Comparison of ENCODE assay signal across 15 cellular contexts in the genomic region with DNA sequence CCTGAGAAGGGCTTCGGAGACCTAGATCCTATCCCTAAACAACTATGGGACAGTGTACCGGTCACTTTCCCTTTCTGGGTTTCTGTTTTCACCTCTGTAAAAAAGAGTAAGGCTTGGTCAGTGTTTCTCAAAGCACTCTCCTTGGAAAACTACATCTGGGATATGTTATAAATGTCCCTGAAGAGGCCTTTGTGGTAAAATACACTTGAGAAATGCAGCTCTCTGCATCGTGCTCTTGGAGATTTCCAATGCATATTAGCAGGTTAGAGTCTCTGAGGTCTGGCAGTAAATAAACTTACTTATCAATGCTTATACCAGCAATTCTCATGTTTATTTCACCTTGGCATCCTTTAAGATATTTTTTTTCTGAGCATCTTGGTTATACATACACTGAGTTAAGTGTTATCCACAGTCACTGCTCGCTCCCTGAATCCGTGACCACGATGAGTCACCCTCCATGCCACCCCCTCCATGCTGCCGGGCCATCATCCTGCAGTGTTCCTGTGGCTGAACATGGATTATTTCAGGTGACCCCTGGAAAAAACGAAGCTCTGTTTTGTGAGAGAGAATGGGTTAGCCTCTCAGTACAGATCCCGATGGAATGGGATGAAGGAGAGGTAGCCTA. TPM values are rescaled to one million over a fixed set of nuclear protein-coding genes. Genes with fewer than 3 reads are reported as not detected.
DNase-seq lines count a peak whose midpoint lies in the region; ATAC-seq and TF ChIP-seq lines count a peak whose summit lies in the region.
"Had no signal": no experiment of that assay in that cellular context is flagged by ENCODE, and none has a peak within 500 bp of the region (broad histone marks: within the 10 kb centered on the region; RNA-seq: fewer than 3 reads in every experiment).

No MANE protein-coding gene starts in this region.

- H3F3A ChIP-seq in MM.1S (ENCODE audit: insufficient read depth, low read length): no peaks in the 10 kb centered on the region

- DNase-seq in activated CD8-positive, alpha-beta memory T cell treated with anti-CD3 and anti-CD28 coated beads for 24 hours: peak; percentile 28
- no peak for DNase-seq in activated CD8-positive, alpha-beta memory T cell treated with anti-CD3 and anti-CD28 coated beads, Interleukin-2, amount 50 U/mL, for 4 hours
- peak; percentile 34 for DNase-seq in fibroblast of gingiva (ENCODE audit: low read depth)
- DNase-seq in stromal cell of bone marrow (ENCODE audit: low read depth): peak; percentile 22
- DNase-seq in MM.1S: no peak
- no peak for DNase-seq in epidermal melanocyte (ENCODE audit: insufficient read length, low spot score)
- DNase-seq in type B pancreatic cell (ENCODE audit: extremely low spot score, unreplicated experiment): no peak
- DNase-seq: activated T-cell treated with anti-CD3 and anti-CD28 coated beads, Interleukin-2, amount 50 U/mL, for 48 hours; NCI-H226; nephron progenitor cell; SHP77; upper lobe of right lung had no signal

- H2AFZ ChIP-seq in MM.1S (ENCODE audit: low read length): no peak overlapping the region

- TF ChIP-seq CTCF in MM.1S (IDR thresholded peaks at IDR 0.05; ENCODE audit: low read length) (no peak), type B pancreatic cell (conservative IDR thresholded peaks at IDR 0.05) (no peak)

- no peak overlapping the region for H3K9ac ChIP-seq in MM.1S (ENCODE audit: low read length)

- H3K9me3 ChIP-seq in MM.1S (replicated peaks; ENCODE audit: insufficient read depth, low read length): no peaks in the 10 kb centered on the region
- H3K9me3 ChIP-seq: upper lobe of right lung had no signal

- no peaks in the 10 kb centered on the region for H3K9me2 ChIP-seq in MM.1S (replicated peaks; ENCODE audit: insufficient read depth, low read length)

- H3K4me1 Mint-ChIP-seq in type B pancreatic cell (ENCODE audit: unreplicated experiment): peaks cover 17% of the 10 kb centered on the region

- H3K27me3 Mint-ChIP-seq in type B pancreatic cell: peaks cover 24% of the 10 kb centered on the region

- no peaks in the 10 kb centered on the region for H3K36me3 ChIP-seq in MM.1S (replicated peaks; ENCODE audit: insufficient read depth, low read length)
- H3K36me3 ChIP-seq: upper lobe of right lung had no signal

- H3K4me3 Mint-ChIP-seq in type B pancreatic cell: no peak overlapping the region
- H3K4me3 Mint-ChIP-seq: brain, nephron progenitor cell had no signal

- H3K79me2 ChIP-seq in MM.1S (ENCODE audit: low read length): no peaks in the 10 kb centered on the region

- no peaks in the 10 kb centered on the region for H3K36me3 Mint-ChIP-seq in type B pancreatic cell
- H3K36me3 Mint-ChIP-seq: brain had no signal

- no peak overlapping the region for H3K4me3 ChIP-seq in MM.1S (ENCODE audit: low read length)
- H3K4me3 ChIP-seq: upper lobe of right lung had no signal

- no peaks in the 10 kb centered on the region for H3K27me3 ChIP-seq in MM.1S (replicated peaks; ENCODE audit: insufficient read depth, low read length)
- H3K27me3 ChIP-seq: upper lobe of right lung had no signal

- H3K4me2 ChIP-seq in MM.1S (ENCODE audit: low read depth, low read length): no peak overlapping the region

- H3K27ac Mint-ChIP-seq in type B pancreatic cell: no peak overlapping the region
- H3K27ac Mint-ChIP-seq: brain, nephron progenitor cell had no signal

- H3K27ac ChIP-seq in MM.1S (ENCODE audit: low read length): no peak overlapping the region
- H3K27ac ChIP-seq: upper lobe of right lung had no signal

- ATAC-seq in SK-N-SH treated with all-trans-retinoic acid at 6 μM for 48 hours: peak; percentile 88
- ATAC-seq: esophagus mucosa, upper lobe of right lung had no signal

- peaks cover 18% of the 10 kb centered on the region for H3K4me1 ChIP-seq in MM.1S (ENCODE audit: low read length)

- no peaks in the 10 kb centered on the region for H4K20me1 ChIP-seq in MM.1S (ENCODE audit: insufficient read depth, low read length)

- H3K9me3 Mint-ChIP-seq in type B pancreatic cell: peaks cover 5% of the 10 kb centered on the region

TF ChIP-seq in SK-N-SH treated with all-trans-retinoic acid at 6 μM for 48 hours, 23 proteins besides CTCF, POLR2A, EP300 and RAD21:
- no peak for TF ChIP-seq TOX (CRISPR knock-in tag; IDR thresholded peaks at IDR 0.05; ENCODE audit: borderline replicate concordance)
- TF ChIP-seq ZNF70 (CRISPR knock-in tag; IDR thresholded peaks at IDR 0.05): no peak
- TF ChIP-seq, protein P1, sequence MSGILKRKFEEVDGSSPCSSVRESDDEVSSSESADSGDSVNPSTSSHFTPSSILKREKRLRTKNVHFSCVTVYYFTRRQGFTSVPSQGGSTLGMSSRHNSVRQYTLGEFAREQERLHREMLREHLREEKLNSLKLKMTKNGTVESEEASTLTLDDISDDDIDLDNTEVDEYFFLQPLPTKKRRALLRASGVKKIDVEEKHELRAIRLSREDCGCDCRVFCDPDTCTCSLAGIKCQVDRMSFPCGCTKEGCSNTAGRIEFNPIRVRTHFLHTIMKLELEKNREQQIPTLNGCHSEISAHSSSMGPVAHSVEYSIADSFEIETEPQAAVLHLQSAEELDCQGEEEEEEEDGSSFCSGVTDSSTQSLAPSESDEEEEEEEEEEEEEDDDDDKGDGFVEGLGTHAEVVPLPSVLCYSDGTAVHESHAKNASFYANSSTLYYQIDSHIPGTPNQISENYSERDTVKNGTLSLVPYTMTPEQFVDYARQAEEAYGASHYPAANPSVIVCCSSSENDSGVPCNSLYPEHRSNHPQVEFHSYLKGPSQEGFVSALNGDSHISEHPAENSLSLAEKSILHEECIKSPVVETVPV (CRISPR knock-in tag; IDR thresholded peaks at IDR 0.05): no peak

RNA-seq across cellular contexts. Expression of a gene that starts 3.3 kb away (rescaled TPM):
- total RNA-seq in type B pancreatic cell (ENCODE audit: low replicate concordance): 4.2 and 5.8 TPM in 2 replicates

RNA-seq across cellular contexts. Expression of a gene that starts 48.0 kb away (rescaled TPM):
- 84.7 and 89.1 TPM in 2 replicates for total RNA-seq in type B pancreatic cell (ENCODE audit: low replicate concordance)

Comparison
In these comparisons a context has a peak if more than half of its experiments do, and no peak if none do; other contexts are left out.
1. DNase-seq: peak in activated CD8-positive, alpha-beta memory T cell treated with anti-CD3 and anti-CD28 coated beads for 24 hours (single experiment), fibroblast of gingiva (single experiment) and stromal cell of bone marrow (single experiment); none in activated CD8-positive, alpha-beta memory T cell treated with anti-CD3 and anti-CD28 coated beads, Interleukin-2, amount 50 U/mL, for 4 hours (single experiment), MM.1S (single experiment), epidermal melanocyte (single experiment) and type B pancreatic cell (single experiment).